29 cellular contexts compared by ENCODE assay signal in genomic region chr9:101880846-101881245, GRCh38.
"Had no signal": no experiment of that assay in that cellular context is flagged by ENCODE, and none has a peak within 500 bp of the region (broad histone marks: within the 10 kb centered on the region; RNA-seq: fewer than 3 reads in every experiment).

No MANE protein-coding gene starts in this region.

- ATAC-seq: naive thymus-derived CD8-positive, alpha-beta T cell; natural killer cell treated with Interleukin-12 subunit alpha and Interleukin-12 subunit beta and Interleukin-15 and Interleukin-18, amount 100 ng/mL, for 72 hours; pancreas; psoas muscle; right cardiac atrium; stimulated activated memory B cell treated with anti-CD40 and anti-IgM and Interleukin-4, amounts not matched to agents 10 μg/mL and 1 μg/mL and 100 μg/mL, for 72 hours; stimulated activated naive CD8-positive, alpha-beta T cell treated with anti-CD3 and anti-CD28 coated beads, Interleukin-15, amount 100 ng/mL, for 72 hours; stimulated activated naive CD8-positive, alpha-beta T cell treated with anti-CD3 and anti-CD28 coated beads, Interleukin-15, Interleukin-2, amounts not matched to agents 100 U/mL and 50 U/mL, for 24 hours; upper lobe of right lung had no signal

- H3K27me3 ChIP-seq: neutrophil, sigmoid colon, spleen, suprapubic skin, testis, tibial artery, transverse colon, upper lobe of right lung, uterus had no signal

- DNase-seq: naive B cell; naive thymus-derived CD8-positive, alpha-beta T cell; nephron progenitor cell; nucleus accumbens; pancreas; posterior cingulate gyrus; psoas muscle; right cardiac atrium; sigmoid colon; spleen; stimulated activated CD4-positive, alpha-beta T cell treated with anti-CD3 and anti-CD28 coated beads, Interleukin-12 subunit alpha, Interleukin-12 subunit beta, amount 100 ng/mL, for 4 hours; stimulated activated CD4-positive, alpha-beta T cell treated with anti-CD3 and anti-CD28 coated beads, Interleukin-1b, Interleukin-23, amount 100 ng/mL, for 48 hours; stimulated activated CD4-positive, alpha-beta T cell treated with anti-CD3 and anti-CD28 coated beads, Interleukin-4, amount 100 ng/mL, for 1 hour; stimulated activated CD4-positive, alpha-beta T cell treated with anti-CD3 and anti-CD28 coated beads, Interleukin-4, amount 100 ng/mL, for 4 hours; stimulated activated CD8-positive, alpha-beta memory T cell treated with anti-CD3 and anti-CD28 coated beads, Interleukin-4, amount 100 ng/mL, for 48 hours; stimulated activated naive CD4-positive, alpha-beta T cell; stimulated activated naive CD8-positive, alpha-beta T cell treated with anti-CD3 and anti-CD28 coated beads, Interleukin-15, amount 100 ng/mL, for 72 hours; stimulated activated naive CD8-positive, alpha-beta T cell treated with anti-CD3 and anti-CD28 coated beads, Interleukin-15, Interleukin-2, amounts not matched to agents 100 U/mL and 50 U/mL, for 24 hours; substantia nigra; testis; tibial artery; transverse colon; upper lobe of right lung; uterus had no signal

- H3K36me3 ChIP-seq: neutrophil, pancreas, sigmoid colon, spleen, suprapubic skin, tibial artery, transverse colon, upper lobe of right lung, uterus had no signal

- H3K27ac ChIP-seq: neutrophil, pancreas, psoas muscle, sigmoid colon, spleen, suprapubic skin, testis, tibial artery, transverse colon, upper lobe of right lung, uterus had no signal

- H3K9me3 ChIP-seq: neutrophil, pancreas, psoas muscle, sigmoid colon, spleen, suprapubic skin, testis, tibial artery, transverse colon, upper lobe of right lung, uterus had no signal

- H3K4me1 ChIP-seq: pancreas, psoas muscle, sigmoid colon, spleen, suprapubic skin, testis, tibial artery, transverse colon, upper lobe of right lung, uterus had no signal

- FAIRE-seq: pancreas had no signal

- H3K4me3 ChIP-seq: pancreas, psoas muscle, sigmoid colon, smooth muscle cell, spleen, suprapubic skin, testis, tibial artery, transverse colon, upper lobe of right lung, uterus had no signal
